15 cellular contexts compared by ENCODE assay signal in the genomic region with DNA sequence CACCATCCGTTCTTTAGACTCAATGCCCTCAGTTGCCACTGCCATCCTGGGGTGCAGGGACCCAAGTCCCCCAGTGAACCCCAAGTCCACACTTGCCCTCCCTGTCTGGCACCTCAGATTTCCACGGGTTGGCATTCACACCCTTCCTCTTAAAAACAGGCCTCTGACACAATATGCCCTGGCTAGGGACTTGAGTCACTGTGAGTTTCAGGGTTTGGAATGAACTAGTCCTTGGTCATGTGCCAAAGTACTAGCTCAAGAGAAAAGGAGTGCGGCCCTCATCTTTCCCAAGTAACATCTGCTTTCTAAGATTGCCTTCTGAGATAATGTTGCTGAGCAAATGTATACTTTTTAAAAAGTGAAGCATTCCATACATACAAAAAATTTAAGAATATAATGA.
DNase-seq lines count a peak whose midpoint lies in the region; ATAC-seq and TF ChIP-seq lines count a peak whose summit lies in the region.
"Had no signal": no experiment of that assay in that cellular context is flagged by ENCODE, and none has a peak within 500 bp of the region (broad histone marks: within the 10 kb centered on the region; RNA-seq: fewer than 3 reads in every experiment).

No MANE protein-coding gene starts in this region.

- DNase-seq in AG08396 (ENCODE audit: low spot score) (peak; percentile 13), NCI-H226 (peak; percentile 1), epithelial cell of prostate (ENCODE audit: low read depth, low spot score) (peak; percentile 60), kidney tubule cell (ENCODE audit: low spot score) (peak; percentile 59), mucosa of descending colon (no peak), NCI-H2029 (lab: John Stamatoyannopoulos, UW) (no peak)
- DNase-seq: activated CD4-positive, alpha-beta T cell treated with anti-CD3 and anti-CD28 coated beads, Interleukin-2, amount 10 ng/mL, durations not matched to agents 7 days and 5 days; AML-193; GF-D8; midbrain; NCI-H146; NK-92 treated with Interleukin-12 subunit alpha and Interleukin-12 subunit beta, amount 100 ng/mL, for 24 hours; thyroid gland had no signal

- H3K36me3 ChIP-seq in mucosa of descending colon (ENCODE audit: low read depth), result no peaks in the 10 kb centered on the region
- H3K36me3 ChIP-seq: thyroid gland had no signal

- H3K27ac ChIP-seq in epithelial cell of prostate, result peak overlapping the region; percentile 69
- H3K27ac ChIP-seq: thyroid gland had no signal

- H3K9me3 ChIP-seq in mucosa of descending colon, result no peaks in the 10 kb centered on the region
- H3K9me3 ChIP-seq: thyroid gland had no signal

- intact Hi-C loops in mucosa of descending colon (cut with DNase I, micrococcal nuclease), result no loop called here

- ATAC-seq in GM21515 (IDR thresholded peaks at IDR 0.05; ENCODE audit: unreplicated experiment) (no peak), mucosa of descending colon (no peak), HG03354 (IDR thresholded peaks at IDR 0.05; ENCODE audit: poor library complexity, severe bottlenecking, unreplicated experiment) (no peak)

- H3K4me3 ChIP-seq in mucosa of descending colon, result no peak overlapping the region
- H3K4me3 ChIP-seq: thyroid gland had no signal

- H3K4me1 ChIP-seq in mucosa of descending colon (ENCODE audit: low read depth), result no peaks in the 10 kb centered on the region

- TF ChIP-seq CTCF in mucosa of descending colon (IDR thresholded peaks at IDR 0.05), result no peak

Comparison
In these comparisons a context has a peak if more than half of its experiments do, and no peak if none do; other contexts are left out.
1. DNase-seq: peak in AG08396 (single experiment), NCI-H226 (single experiment), epithelial cell of prostate (single experiment) and kidney tubule cell (single experiment); none in mucosa of descending colon (0 of 3) and NCI-H2029 (single experiment).